In genomic region chr5:118558871-118559270, GRCh38 we compare ENCODE assay signal across 27 cellular contexts.
"Had no signal": no experiment of that assay in that cellular context is flagged by ENCODE, and none has a peak within 500 bp of the region (broad histone marks: within the 10 kb centered on the region; RNA-seq: fewer than 3 reads in every experiment).

No MANE protein-coding gene starts in this region.

- H3K27me3 ChIP-seq: cardiac muscle cell, colonic mucosa, dorsolateral prefrontal cortex, pancreas, spleen, testis, transverse colon had no signal

- H3K4me1 ChIP-seq: colonic mucosa, pancreas, psoas muscle, spleen, testis, transverse colon had no signal

- H3K4me3 ChIP-seq: cardiac muscle cell, colonic mucosa, dorsolateral prefrontal cortex, pancreas, psoas muscle, spleen, testis, transverse colon had no signal

- H3K36me3 ChIP-seq: cardiac muscle cell, colonic mucosa, pancreas, spleen, transverse colon had no signal

- H3K27ac ChIP-seq: cardiac muscle cell, colonic mucosa, pancreas, psoas muscle, spleen, testis, transverse colon had no signal

- H3K9me3 ChIP-seq: colonic mucosa, pancreas, psoas muscle, spleen, testis, transverse colon had no signal

- DNase-seq: activated CD4-positive, alpha-beta memory T cell treated with anti-CD3 and anti-CD28 coated beads for 36 hours; activated CD4-positive, alpha-beta T cell treated with anti-CD3 and anti-CD28 coated beads, Interleukin-2, amount 10 ng/mL, durations not matched to agents 24 days and 14 days; activated CD4-positive, CD25-positive, alpha-beta regulatory T cell treated with anti-CD3 and anti-CD28 coated beads, Interleukin-2, amount 50 U/mL, for 72 hours; activated CD8-positive, alpha-beta memory T cell treated with anti-CD3 and anti-CD28 coated beads, Interleukin-2, amount 50 U/mL, for 4 hours; activated gamma-delta T cell; activated naive CD4-positive, alpha-beta T cell treated with anti-CD3 and anti-CD28 coated beads, Interleukin-2, amount 10 ng/mL, durations not matched to agents 7 days and 5 days; activated naive CD8-positive, alpha-beta T cell treated with anti-CD3 and anti-CD28 coated beads, Interleukin-2, amount 10 ng/mL, durations not matched to agents 7 days and 5 days; activated T-cell treated with anti-CD3 and anti-CD28 coated beads, Interleukin-2, amount 50 U/mL, for 1 hour; amniotic stem cell; cerebellar nuclear complex; colonic mucosa; dorsolateral prefrontal cortex; effector memory CD4-positive, alpha-beta T cell; erythroblast; foreskin melanocyte; islet precursor cell; left colon; midbrain; naive thymus-derived CD4-positive, alpha-beta T cell; pancreas; psoas muscle; spleen; stimulated activated naive CD4-positive, alpha-beta T cell; T1000; testis; transverse colon had no signal

- ATAC-seq: left colon; naive thymus-derived CD4-positive, alpha-beta T cell; pancreas; psoas muscle had no signal
